In genomic region chr2:216590780-216591179, GRCh38 we compare ENCODE assay signal across 13 cellular contexts. TPM values are rescaled to one million over a fixed set of nuclear protein-coding genes. Genes with fewer than 3 reads are reported as not detected.
DNase-seq lines count a peak whose midpoint lies in the region; ATAC-seq, FAIRE-seq and TF ChIP-seq lines count a peak whose summit lies in the region.
"Had no signal": no experiment of that assay in that cellular context is flagged by ENCODE, and none has a peak within 500 bp of the region (broad histone marks: within the 10 kb centered on the region; RNA-seq: fewer than 3 reads in every experiment).

No MANE protein-coding gene starts in this region.

- no peaks in the 10 kb centered on the region for H3K27me3 ChIP-seq in MG63
- H3K27me3 ChIP-seq: SJCRH30, tibial nerve had no signal

- H3K4me3 ChIP-seq in MG63 (no peak overlapping the region), fibroblast of pulmonary artery (replicated peaks; ENCODE audit: low read depth, low read length) (no peak overlapping the region), mucosa of descending colon (no peak overlapping the region)
- H3K4me3 ChIP-seq: SJCRH30, tibial nerve had no signal

- DNase-seq in AG09319 (ENCODE audit: extremely low read depth, low read depth) (peak; percentile 24), MG63 (peak; percentile 71), fibroblast of pulmonary artery (ENCODE audit: low read depth) (peak; percentile 79), mucosa of descending colon (no peak), SIG-M5 (lab: John Stamatoyannopoulos, UW) (no peak), frontal cortex (ENCODE audit: low spot score in 2 of 2) (no peak), NCI-H510A treated with DMSO at 0.1 percent for 48 hours (lab: John Stamatoyannopoulos, UW) (no peak)
- no peak for DNase-seq in activated CD4-positive, CD25-positive, alpha-beta regulatory T cell (lab: John Stamatoyannopoulos, UW)
- DNase-seq: activated CD4-positive, alpha-beta T cell treated with anti-CD3 and anti-CD28 coated beads, Interleukin-2, amount 50 U/mL, for 4 hours; activated naive CD8-positive, alpha-beta T cell treated with anti-CD3 and anti-CD28 coated beads, Interleukin-2, amount 10 ng/mL, durations not matched to agents 7 days and 5 days; effector CD4-positive, alpha-beta T cell had no signal

- intact Hi-C loops in mucosa of descending colon (cut with DNase I, micrococcal nuclease): no loop called here

- FAIRE-seq in frontal cortex (lab: Jason Lieb, UNC): no peak

- H3K36me3 ChIP-seq in MG63 (no peaks in the 10 kb centered on the region), mucosa of descending colon (ENCODE audit: low read depth) (no peaks in the 10 kb centered on the region)
- H3K36me3 ChIP-seq: SJCRH30, tibial nerve had no signal

- H3K4me1 ChIP-seq in mucosa of descending colon (ENCODE audit: low read depth): peaks cover 4% of the 10 kb centered on the region

- no peaks in the 10 kb centered on the region for H3K9me3 ChIP-seq in MG63
- H3K9me3 ChIP-seq in mucosa of descending colon: no peaks in the 10 kb centered on the region
- H3K9me3 ChIP-seq: SJCRH30, tibial nerve had no signal

- peak; percentile 36 for ATAC-seq in mucosa of descending colon

- TF ChIP-seq CTCF in AG09319 (IDR thresholded peaks at IDR 0.05; ENCODE audit: low read depth, low read length): peak; percentile 23
- TF ChIP-seq CTCF in fibroblast of pulmonary artery (IDR thresholded peaks at IDR 0.05; ENCODE audit: low read length, missing control alignments): peak; percentile 16
- TF ChIP-seq CTCF in mucosa of descending colon (IDR thresholded peaks at IDR 0.05): no peak

RNA-seq across cellular contexts. Expression of gene IGFBP2, which starts 42.4 kb away (rescaled TPM):
- total RNA-seq in MG63 (2014; rRNA removed; shearing (Covaris generic); ENCODE audit: low replicate concordance): 191 and 249 TPM in 2 replicates
- total RNA-seq in mucosa of descending colon (10 to 100 TPM; 26.7 to 62.1 (median 57.2) TPM), frontal cortex (253 TPM)

Comparison
In these comparisons a context has a peak if more than half of its experiments do, and no peak if none do; other contexts are left out.
1. DNase-seq: peak in AG09319 (single experiment), MG63 (single experiment) and fibroblast of pulmonary artery (single experiment); none in mucosa of descending colon (0 of 3), SIG-M5 (single experiment), frontal cortex (0 of 2), NCI-H510A treated with DMSO at 0.1 percent for 48 hours (single experiment) and activated CD4-positive, CD25-positive, alpha-beta regulatory T cell (0 of 4).